8 cellular contexts compared by ENCODE assay signal in genomic region chr17:40345161-40346034, GRCh38. TPM values are rescaled to one million over a fixed set of nuclear protein-coding genes. Genes with fewer than 3 reads are reported as not detected.
DNase-seq lines count a peak whose midpoint lies in the region; ATAC-seq, FAIRE-seq and TF ChIP-seq lines count a peak whose summit lies in the region.

No MANE protein-coding gene starts in this region.

- no peaks in the 10 kb centered on the region for H3K9me3 Mint-ChIP-seq in activated naive CD4-positive, alpha-beta T cell treated with anti-CD3 and anti-CD28 coated beads for 36 hours
- peaks cover 17% of the 10 kb centered on the region for H3K9me3 Mint-ChIP-seq in glutamatergic neuron (ENCODE audit: unreplicated experiment)

- H3K9me3 ChIP-seq in neutrophil: no peaks in the 10 kb centered on the region

- peaks cover 53% of the 10 kb centered on the region for H3K4me1 Mint-ChIP-seq in activated naive CD4-positive, alpha-beta T cell treated with anti-CD3 and anti-CD28 coated beads for 36 hours (ENCODE audit: low read depth)
- peaks cover 36% of the 10 kb centered on the region for H3K4me1 Mint-ChIP-seq in glutamatergic neuron (ENCODE audit: low read depth, unreplicated experiment)

- peaks cover 83% of the 10 kb centered on the region for H3K36me3 ChIP-seq in neutrophil

- no peaks in the 10 kb centered on the region for H3K27me3 ChIP-seq in neutrophil

- H3K27ac Mint-ChIP-seq in activated naive CD4-positive, alpha-beta T cell treated with anti-CD3 and anti-CD28 coated beads for 36 hours: no peak overlapping the region
- no peak overlapping the region for H3K27ac Mint-ChIP-seq in glutamatergic neuron (ENCODE audit: unreplicated experiment)

- peaks cover 7% of the 10 kb centered on the region for H3K36me3 Mint-ChIP-seq in activated naive CD4-positive, alpha-beta T cell treated with anti-CD3 and anti-CD28 coated beads for 36 hours (ENCODE audit: low read depth)
- H3K36me3 Mint-ChIP-seq in glutamatergic neuron (ENCODE audit: unreplicated experiment): peaks cover 5% of the 10 kb centered on the region

- ATAC-seq in HG03108 (IDR thresholded peaks at IDR 0.05; ENCODE audit: unreplicated experiment) (no peak), HG02970 (IDR thresholded peaks at IDR 0.05; ENCODE audit: low FRiP score, unreplicated experiment) (no peak)

- intact Hi-C loops in activated naive CD4-positive, alpha-beta T cell treated with anti-CD3 and anti-CD28 coated beads for 36 hours (cut with micrococcal nuclease): no loop called here

- CTCF ChIA-PET in activated naive CD4-positive, alpha-beta T cell treated with anti-CD3 and anti-CD28 coated beads for 36 hours (lab: Charles Lee): interaction anchor here (0.6 to 3.9 kb wide), 8 partner anchors 9 to 143 kb away, joined by 3 to 15 read pairs (median 4); no protein-coding TSS in a partner anchor

- H3K4me3 ChIP-seq in neutrophil (ENCODE audit: low read depth in 1 of 2, low read length in 1 of 2): peak overlapping the region; percentile 96 to 99

- DNase-seq in COLO668 (lab: John Stamatoyannopoulos, UW; ENCODE audit: unreplicated experiment) (peak; percentile 33), LHCN-M2 (ENCODE audit: low read depth) (peak; percentile 59), glutamatergic neuron (peak; percentile 55), GM12892 (ENCODE audit: insufficient read length) (no peak)
- no peak for DNase-seq in activated naive CD4-positive, alpha-beta T cell treated with anti-CD3 and anti-CD28 coated beads for 36 hours

- FAIRE-seq in GM12892 (lab: Jason Lieb, UNC): no peak

- peaks cover 72% of the 10 kb centered on the region in 2 experiments for H3K4me1 ChIP-seq in neutrophil (ENCODE audit: control insufficient read depth in 1 of 2, insufficient read depth in 1 of 2, low read depth in 1 of 2, low read length in 1 of 2)

- peak overlapping the region; percentile 22 for H3K4me3 Mint-ChIP-seq in activated naive CD4-positive, alpha-beta T cell treated with anti-CD3 and anti-CD28 coated beads for 36 hours
- H3K4me3 Mint-ChIP-seq in glutamatergic neuron (ENCODE audit: unreplicated experiment): peak overlapping the region; percentile 92

- no peak for TF ChIP-seq POLR2A in GM12892 (IDR thresholded peaks at IDR 0.05; ENCODE audit: low read depth, low read length)

- H3K27ac ChIP-seq in neutrophil: peak overlapping the region; percentile 98

- no peaks in the 10 kb centered on the region for H3K27me3 Mint-ChIP-seq in activated naive CD4-positive, alpha-beta T cell treated with anti-CD3 and anti-CD28 coated beads for 36 hours (ENCODE audit: low read depth)
- peaks cover 24% of the 10 kb centered on the region for H3K27me3 Mint-ChIP-seq in glutamatergic neuron (ENCODE audit: unreplicated experiment)

- TF ChIP-seq CTCF in glutamatergic neuron (IDR thresholded peaks at IDR 0.05; ENCODE audit: partially characterized antibody, unreplicated experiment) (no peak), neutrophil (IDR thresholded peaks at IDR 0.05) (no peak)

RNA-seq across cellular contexts. Expression of gene GJD3, which starts 19.1 kb away (rescaled TPM):
- not detected in 2 replicates for total RNA-seq in LHCN-M2 (2014; rRNA removed)
- 0.19 TPM for polyA plus RNA-seq in LHCN-M2 (2012)
- not detected for total RNA-seq in activated naive CD4-positive, alpha-beta T cell treated with anti-CD3 and anti-CD28 coated beads for 36 hours
- total RNA-seq in glutamatergic neuron (ENCODE audit: unreplicated experiment): not detected
- polyA plus RNA-seq in GM12892 (2012; ENCODE audit: missing spikeins): not detected

RNA-seq across cellular contexts. Expression of gene RARA, which starts 36.4 kb away (rescaled TPM):
- total RNA-seq in LHCN-M2 (2014; rRNA removed): 24.2 and 29.6 TPM in 2 replicates
- 38.8 TPM for polyA plus RNA-seq in LHCN-M2 (2012)
- total RNA-seq in activated naive CD4-positive, alpha-beta T cell treated with anti-CD3 and anti-CD28 coated beads for 36 hours: 10 to 100 TPM; 16.9 to 18.5 TPM
- 26.2 TPM for total RNA-seq in glutamatergic neuron (ENCODE audit: unreplicated experiment)
- 24.3 TPM for polyA plus RNA-seq in GM12892 (2012; ENCODE audit: missing spikeins)

RNA-seq across cellular contexts. Expression of gene CDC6, which starts 57.7 kb away (rescaled TPM):
- total RNA-seq in LHCN-M2 (2014; rRNA removed) (43.2 and 46.6 TPM in 2 replicates), glutamatergic neuron (ENCODE audit: unreplicated experiment) (4.7 TPM)
- 22.5 TPM for polyA plus RNA-seq in LHCN-M2 (2012)
- 10 to 100 TPM; 86.5 to 90.4 TPM for total RNA-seq in activated naive CD4-positive, alpha-beta T cell treated with anti-CD3 and anti-CD28 coated beads for 36 hours
- polyA plus RNA-seq in GM12892 (2012; ENCODE audit: missing spikeins): 39.5 TPM

Comparison
In these comparisons a context has a peak if more than half of its experiments do, and no peak if none do; other contexts are left out.
1. DNase-seq: peak in COLO668 (single experiment), LHCN-M2 (single experiment) and glutamatergic neuron (single experiment); none in activated naive CD4-positive, alpha-beta T cell treated with anti-CD3 and anti-CD28 coated beads for 36 hours (single experiment) and GM12892 (single experiment).